Comparison of ENCODE assay signal across 7 cellular contexts in the genomic region with DNA sequence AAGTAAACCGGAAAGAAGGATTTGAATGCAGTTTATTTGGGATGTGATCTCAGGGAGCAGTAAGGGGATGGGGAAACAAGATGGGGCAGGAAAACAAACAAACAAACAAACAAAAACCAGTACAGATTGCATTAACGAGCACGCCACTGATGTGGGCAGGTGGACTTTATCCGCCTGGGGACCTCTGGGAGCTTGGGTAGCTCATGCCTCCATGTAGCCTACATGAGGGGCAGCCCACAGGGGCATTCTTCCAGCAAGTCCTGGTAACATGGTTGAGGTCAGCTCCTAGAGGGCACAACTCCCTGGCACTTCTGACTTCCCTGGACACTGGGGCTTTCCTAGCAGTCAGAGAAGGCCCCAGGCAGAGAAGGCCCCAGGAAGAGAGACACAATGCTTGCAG. TPM values are rescaled to one million over a fixed set of nuclear protein-coding genes. Genes with fewer than 3 reads are reported as not detected.
"Had no signal": no experiment of that assay in that cellular context is flagged by ENCODE, and none has a peak within 500 bp of the region (broad histone marks: within the 10 kb centered on the region; RNA-seq: fewer than 3 reads in every experiment).

No MANE protein-coding gene starts in this region.

- DNase-seq: GM23248, GOT3, H7, HFFc6, IMR-90 had no signal

- H3K4me3 ChIP-seq: GM23248, HAP-1 had no signal

- H3K9me3 ChIP-seq: HAP-1 had no signal

- H3K27ac ChIP-seq: GM23248 had no signal

- H3K9ac ChIP-seq: GM23248 had no signal

- H2AFZ ChIP-seq: GM23248 had no signal

- H3K36me3 ChIP-seq: HAP-1 had no signal

RNA-seq across cellular contexts. Expression of a gene that starts 38.6 kb away (rescaled TPM):
- total RNA-seq: HT-29 had no signal
